ENCODE assay signal across 9 cellular contexts in the genomic region with DNA sequence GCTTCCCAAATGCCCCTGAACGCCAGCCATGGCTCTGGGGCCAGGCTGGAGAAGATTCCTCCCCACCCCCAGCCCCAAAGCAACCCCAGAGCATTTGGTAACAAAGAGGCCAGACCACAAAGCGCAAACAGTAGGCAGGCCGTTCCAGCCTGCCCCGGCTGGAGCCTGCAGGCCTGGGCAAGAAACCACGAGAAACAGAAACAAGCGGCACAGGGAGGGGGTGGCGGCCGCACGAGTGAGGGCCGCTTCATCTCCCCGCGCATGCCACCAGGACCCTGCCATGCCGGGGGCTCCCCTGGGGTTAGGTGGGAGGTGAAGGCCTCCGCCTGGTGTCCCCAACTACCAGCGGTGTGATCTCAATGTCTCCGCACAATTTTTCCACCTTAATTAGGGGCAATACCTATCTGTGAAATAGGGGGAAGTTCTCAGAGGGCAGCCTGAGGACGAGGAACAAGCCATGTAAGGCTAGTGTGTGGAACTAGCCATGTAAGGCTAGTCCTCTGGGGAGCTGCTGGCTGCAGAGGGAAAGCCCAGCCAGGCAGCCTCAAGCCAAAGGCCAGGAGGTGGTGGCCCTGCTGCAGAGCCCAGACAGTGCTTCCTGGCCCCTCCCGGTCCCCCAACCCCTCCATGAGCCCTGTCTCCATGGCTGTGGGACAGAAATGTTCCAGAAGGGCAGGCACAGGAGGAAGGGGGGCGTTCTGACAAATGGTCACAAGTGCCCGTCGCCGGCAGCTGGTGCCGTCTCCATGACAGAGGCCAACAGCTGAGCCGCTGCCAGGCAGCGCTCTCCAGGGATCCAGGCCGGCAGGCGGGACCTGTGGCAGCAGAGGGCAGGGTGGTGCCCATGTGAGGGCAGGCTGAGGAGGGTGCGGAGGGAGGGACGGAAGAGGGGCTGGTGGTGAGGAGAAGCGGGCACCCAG. TPM values are rescaled to one million over a fixed set of nuclear protein-coding genes. Genes with fewer than 3 reads are reported as not detected.
A peak's percentile ranks its signal among the peaks of the same experiment; 100 is the strongest.
DNase-seq lines count a peak whose midpoint lies in the region; ATAC-seq lines count a peak whose summit lies in the region.
"Had no signal": no experiment of that assay in that cellular context is flagged by ENCODE, and none has a peak within 500 bp of the region (broad histone marks: within the 10 kb centered on the region; RNA-seq: fewer than 3 reads in every experiment).

No MANE protein-coding gene starts in this region.

- no peak for ATAC-seq in HG03280 (IDR thresholded peaks at IDR 0.05; ENCODE audit: unreplicated experiment)
- no peak for ATAC-seq in HG03108 (IDR thresholded peaks at IDR 0.05; ENCODE audit: unreplicated experiment)

- peak overlapping the region; percentile 78 for H3K27ac ChIP-seq in epithelial cell of prostate

- DNase-seq in A172 (ENCODE audit: low spot score) (peak; percentile 70), NCI-H2196 treated with DMSO at 0.1 percent for 48 hours (lab: John Stamatoyannopoulos, UW; ENCODE audit: unreplicated experiment) (peak; percentile 25), epithelial cell of prostate (ENCODE audit: low read depth, low spot score) (peak; percentile 33), nucleus accumbens (lab: John Stamatoyannopoulos, UW) (peak in 55 of 56 donors; percentile 20 to 92 (median 72)), foreskin melanocyte (no peak), mucosa of gallbladder (ENCODE audit: low spot score) (no peak)

RNA-seq across cellular contexts. Expression of gene MTSS2, which starts 14.5 kb away (rescaled TPM):
- total RNA-seq in A172 (2014; rRNA removed; shearing (Covaris generic)), result 74.1 and 96.8 TPM in 2 replicates
- 113 TPM for total RNA-seq in mucosa of gallbladder

RNA-seq across cellular contexts. Expression of gene IL34, which starts 54.0 kb away (rescaled TPM):
- total RNA-seq in A172 (2014; rRNA removed; shearing (Covaris generic)), result 7.8 and 10.5 TPM in 2 replicates
- 3.5 TPM for total RNA-seq in mucosa of gallbladder
- total RNA-seq: activated T-helper 1 cell treated with anti-CD3 and anti-CD28 coated beads, Interleukin-12 subunit alpha, Interleukin-12 subunit beta, Interleukin-2, Interleukin-4 antibody, amounts not matched to agents 30 ng/mL and 10 ng/mL and 1 ng/mL, durations not matched to agents 14 hours and 24 hours and 36 hours had no signal

Comparison
In these comparisons a context has a peak if more than half of its experiments do, and no peak if none do; other contexts are left out.
1. DNase-seq: peak in A172 (single experiment), NCI-H2196 treated with DMSO at 0.1 percent for 48 hours (single experiment), epithelial cell of prostate (single experiment) and nucleus accumbens (55 of 56); none in foreskin melanocyte (single experiment) and mucosa of gallbladder (single experiment).